1 cellular context compared by ENCODE assay signal in genomic region chr16:89563639-89564392, GRCh38.
TF ChIP-seq lines count a peak whose summit lies in the region.

No MANE protein-coding gene starts in this region.

TF ChIP-seq in HepG2, 621 proteins besides CTCF, POLR2A, EP300 and RAD21 (continues in another document):
- TF ChIP-seq KDM5B (CRISPR knock-in tag; IDR thresholded peaks at IDR 0.05; ENCODE audit: borderline replicate concordance) (no peak), TOE1 (CRISPR knock-in tag; IDR thresholded peaks at IDR 0.05) (no peak), ZNF652 (CRISPR knock-in tag; IDR thresholded peaks at IDR 0.05; ENCODE audit: borderline replicate concordance, low read depth) (peak; percentile 75; the same call in 1 of the 2 replicates), DDIT3 (CRISPR knock-in tag; IDR thresholded peaks at IDR 0.05) (no peak), MEF2D (CRISPR knock-in tag; IDR thresholded peaks at IDR 0.05) (no peak), SPEN (CRISPR knock-in tag; IDR thresholded peaks at IDR 0.05; ENCODE audit: low read depth) (no peak), ZFP36L1 (CRISPR knock-in tag; IDR thresholded peaks at IDR 0.05) (0 out of 2 replicates have a peak, but pooled peaks have one; percentile 49), ZNF691 (CRISPR knock-in tag; IDR thresholded peaks at IDR 0.05; ENCODE audit: borderline replicate concordance, low read depth) (0 out of 2 replicates have a peak, but pooled peaks have one; percentile 35), KLF9 (CRISPR knock-in tag; IDR thresholded peaks at IDR 0.05; ENCODE audit: low read depth) (no peak), ZNF501 (CRISPR knock-in tag; IDR thresholded peaks at IDR 0.05) (no peak), ELF3 (CRISPR knock-in tag; IDR thresholded peaks at IDR 0.05) (no peak), SALL1 (CRISPR knock-in tag; IDR thresholded peaks at IDR 0.05) (peak; percentile 11; the same call in 1 of the 2 replicates), ZNF446 (CRISPR knock-in tag; IDR thresholded peaks at IDR 0.05) (no peak), RBFOX2 (IDR thresholded peaks at IDR 0.05; ENCODE audit: low read depth, low read length) (peak; percentile 70; the same call in 1 of the 2 replicates), HIVEP1 (CRISPR knock-in tag; IDR thresholded peaks at IDR 0.05) (no peak), ZNF839 (CRISPR knock-in tag; IDR thresholded peaks at IDR 0.05; ENCODE audit: borderline replicate concordance) (no peak), ZNF496 (CRISPR knock-in tag; IDR thresholded peaks at IDR 0.05; ENCODE audit: insufficient replicate concordance) (no peak), PRMT3 (CRISPR knock-in tag; IDR thresholded peaks at IDR 0.05; ENCODE audit: borderline replicate concordance, low read depth) (no peak), MYNN (CRISPR knock-in tag; IDR thresholded peaks at IDR 0.05; ENCODE audit: low read depth) (no peak), KLF15 (CRISPR knock-in tag; IDR thresholded peaks at IDR 0.05; ENCODE audit: borderline replicate concordance) (no peak), RFXANK (CRISPR knock-in tag; IDR thresholded peaks at IDR 0.05) (no peak), TMF1 (CRISPR knock-in tag; IDR thresholded peaks at IDR 0.05; ENCODE audit: low read depth) (no peak), PPARG (CRISPR knock-in tag; conservative IDR thresholded peaks at IDR 0.05) (no peak), SSRP1 (CRISPR knock-in tag; IDR thresholded peaks at IDR 0.05) (no peak), ZNF784 (CRISPR knock-in tag; IDR thresholded peaks at IDR 0.05; ENCODE audit: borderline replicate concordance) (no peak), ZNF362 (CRISPR knock-in tag; IDR thresholded peaks at IDR 0.05; ENCODE audit: borderline replicate concordance) (no peak), ZNF598 (CRISPR knock-in tag; IDR thresholded peaks at IDR 0.05; ENCODE audit: borderline replicate concordance) (no peak), ZNF761 (CRISPR knock-in tag; conservative IDR thresholded peaks at IDR 0.05) (no peak), JUN (CRISPR knock-in tag; IDR thresholded peaks at IDR 0.05) (no peak), SNAPC5 (CRISPR knock-in tag; IDR thresholded peaks at IDR 0.05; ENCODE audit: borderline replicate concordance) (no peak), SMAD3 (CRISPR knock-in tag; IDR thresholded peaks at IDR 0.05) (0 out of 2 replicates have a peak, but pooled peaks have one; percentile 30), ZBTB4 (CRISPR knock-in tag; IDR thresholded peaks at IDR 0.05; ENCODE audit: borderline replicate concordance) (no peak), ZHX1 (CRISPR knock-in tag; IDR thresholded peaks at IDR 0.05; ENCODE audit: low read depth) (no peak), ZNF850 (CRISPR knock-in tag; conservative IDR thresholded peaks at IDR 0.05) (no peak), ZNF615 (CRISPR knock-in tag; IDR thresholded peaks at IDR 0.05; ENCODE audit: borderline replicate concordance) (no peak), PRPF4 (IDR thresholded peaks at IDR 0.05; ENCODE audit: low read depth, low read length, poor library complexity, severe bottlenecking) (no peak), HHEX (CRISPR knock-in tag; IDR thresholded peaks at IDR 0.05) (no peak), HOXA5 (CRISPR knock-in tag; IDR thresholded peaks at IDR 0.05) (no peak), ZNF12 (CRISPR knock-in tag; IDR thresholded peaks at IDR 0.05) (no peak), MTERF4 (CRISPR knock-in tag; IDR thresholded peaks at IDR 0.05) (no peak), ZBTB34 (CRISPR knock-in tag; IDR thresholded peaks at IDR 0.05) (no peak), RARA (CRISPR knock-in tag; IDR thresholded peaks at IDR 0.05) (no peak), HMGA1 (CRISPR knock-in tag; conservative IDR thresholded peaks at IDR 0.05) (no peak), HOMEZ (CRISPR knock-in tag; IDR thresholded peaks at IDR 0.05; ENCODE audit: low read depth) (no peak), MIER3 (CRISPR knock-in tag; IDR thresholded peaks at IDR 0.05; ENCODE audit: borderline replicate concordance) (peak; percentile 18; the same call in 1 of the 2 replicates), ZFY (CRISPR knock-in tag; IDR thresholded peaks at IDR 0.05) (peak; percentile 4; the same call in 1 of the 2 replicates), ZBTB2 (CRISPR knock-in tag; IDR thresholded peaks at IDR 0.05; ENCODE audit: low read depth) (no peak), GMEB2 (CRISPR knock-in tag; IDR thresholded peaks at IDR 0.05; ENCODE audit: low read depth) (no peak), FOXO4 (CRISPR knock-in tag; conservative IDR thresholded peaks at IDR 0.05) (0 out of 2 replicates have a peak, but pooled peaks have one; percentile 15)
